Comparison of ENCODE assay signal across 24 cellular contexts in genomic region chr21:38475519-38475918, GRCh38. TPM values are rescaled to one million over a fixed set of nuclear protein-coding genes. Genes with fewer than 3 reads are reported as not detected.
DNase-seq lines count a peak whose midpoint lies in the region; ATAC-seq and TF ChIP-seq lines count a peak whose summit lies in the region.
"Had no signal": no experiment of that assay in that cellular context is flagged by ENCODE, and none has a peak within 500 bp of the region (broad histone marks: within the 10 kb centered on the region; RNA-seq: fewer than 3 reads in every experiment).

No MANE protein-coding gene starts in this region.

- no peaks in the 10 kb centered on the region for H3K36me3 Mint-ChIP-seq in MCF 10A (ENCODE audit: insufficient read depth, unreplicated experiment)
- H3K36me3 Mint-ChIP-seq: stimulated activated memory B cell treated with anti-CD40 and anti-IgM and Interleukin-4, amounts not matched to agents 10 μg/mL and 1 μg/mL and 100 μg/mL, for 72 hours had no signal

- H2BK120ac ChIP-seq in mesenchymal stem cell (ENCODE audit: low read depth, low read length) = no peak overlapping the region

- H3K9me3 ChIP-seq in breast epithelium (no peaks in the 10 kb centered on the region), ascending aorta (no peaks in the 10 kb centered on the region), mesenchymal stem cell (ENCODE audit: control insufficient read depth, low read length) (no peaks in the 10 kb centered on the region), suprapubic skin (no peaks in the 10 kb centered on the region)
- H3K9me3 ChIP-seq: adrenal gland had no signal

- H2BK5ac ChIP-seq in mesenchymal stem cell (ENCODE audit: low read depth, low read length, poor library complexity, severe bottlenecking) = no peak overlapping the region

- H2AFZ ChIP-seq in mesenchymal stem cell (ENCODE audit: low read depth, low read length) = no peak overlapping the region

- no peak overlapping the region for H3K9ac ChIP-seq in mesenchymal stem cell (ENCODE audit: low read length)

- intact Hi-C loops in breast epithelium (cut with DNase I; ENCODE audit: low total_unique reads) (no loop called here), MCF 10A (cut with micrococcal nuclease) (no loop called here), ascending aorta (cut with DNase I) (no loop called here)

- H3K18ac ChIP-seq in mesenchymal stem cell (ENCODE audit: low read depth in 1 of 2, low read length in 2 of 2) = peak overlapping the region in 1 of 2 experiments; percentile 75

- no peak overlapping the region for H3K4ac ChIP-seq in mesenchymal stem cell (ENCODE audit: low read depth in 1 of 2, low read length in 2 of 2)

- peaks cover 38% of the 10 kb centered on the region for H3K4me1 Mint-ChIP-seq in MCF 10A (ENCODE audit: insufficient read depth, unreplicated experiment)
- H3K4me1 Mint-ChIP-seq: central memory CD8-positive, alpha-beta T cell; stimulated activated memory B cell treated with anti-CD40 and anti-IgM and Interleukin-4, amounts not matched to agents 10 μg/mL and 1 μg/mL and 100 μg/mL, for 72 hours had no signal

- ATAC-seq in HG03469 (IDR thresholded peaks at IDR 0.05; ENCODE audit: unreplicated experiment) (no peak), HG02970 (IDR thresholded peaks at IDR 0.05; ENCODE audit: low FRiP score, unreplicated experiment) (no peak)
- ATAC-seq: naive thymus-derived CD8-positive, alpha-beta T cell; stimulated activated memory B cell treated with anti-CD40 and anti-IgM and Interleukin-4, amounts not matched to agents 10 μg/mL and 1 μg/mL and 100 μg/mL, for 72 hours had no signal

- no peak overlapping the region for H2BK12ac ChIP-seq in mesenchymal stem cell (ENCODE audit: low read length in 2 of 2)

- 87% methylated on average over 6 of the region's 6 CpGs for WGBS in mesenchymal stem cell
- WGBS in suprapubic skin = 52% methylated on average over 6 of the region's 6 CpGs

- H3K36me3 ChIP-seq in breast epithelium (no peaks in the 10 kb centered on the region), ascending aorta (peaks cover 0 to 3% of the 10 kb centered on the region in 2 donors), mesenchymal stem cell (ENCODE audit: control insufficient read depth in 1 of 2, insufficient read depth in 2 of 2, low read depth in 1 of 2, low read length in 2 of 2) (no peaks in the 10 kb centered on the region), suprapubic skin (no peaks in the 10 kb centered on the region)
- H3K36me3 ChIP-seq: adrenal gland had no signal

- no peak overlapping the region for H3K27ac Mint-ChIP-seq in MCF 10A (ENCODE audit: low read depth, unreplicated experiment)
- H3K27ac Mint-ChIP-seq: activated T-helper 2 cell treated with anti-CD3 and anti-CD28 coated beads, Interferon-gamma antibody, Interleukin-2, Interleukin-4, amounts not matched to agents 10 μg/mL and 5 μg/mL and 100 μg/mL, durations not matched to agents 14 hours and 24 hours and 36 hours; stimulated activated memory B cell treated with anti-CD40 and anti-IgM and Interleukin-4, amounts not matched to agents 10 μg/mL and 1 μg/mL and 100 μg/mL, for 72 hours had no signal

- no peaks in the 10 kb centered on the region for H3K27me3 Mint-ChIP-seq in MCF 10A (ENCODE audit: insufficient read depth, unreplicated experiment)

- TF ChIP-seq POLR2A in breast epithelium (IDR thresholded peaks at IDR 0.05) (no peak), suprapubic skin (IDR thresholded peaks at IDR 0.05) (no peak)

- H3K4me1 ChIP-seq in breast epithelium (no peaks in the 10 kb centered on the region), ascending aorta (peaks cover 3 to 30% of the 10 kb centered on the region in 2 donors), mesenchymal stem cell (ENCODE audit: control insufficient read depth, insufficient read depth, low read depth, low read length) (peaks cover 10% of the 10 kb centered on the region), suprapubic skin (peaks cover 12% of the 10 kb centered on the region)
- H3K4me1 ChIP-seq: adrenal gland had no signal

- no TSS peak for BruUV-seq in MCF 10A (replicated peaks; lab: Mats Ljungman, UMichigan)

- no peak for TF ChIP-seq CTCF in breast epithelium (IDR thresholded peaks at IDR 0.05)
- TF ChIP-seq CTCF in MCF 10A (IDR thresholded peaks at IDR 0.05; ENCODE audit: unreplicated experiment) = no peak
- no peak for TF ChIP-seq CTCF in ascending aorta (IDR thresholded peaks at IDR 0.05)
- TF ChIP-seq CTCF in suprapubic skin (IDR thresholded peaks at IDR 0.05) = no peak

- no peaks in the 10 kb centered on the region for H3K79me1 ChIP-seq in mesenchymal stem cell (replicated peaks; ENCODE audit: low read length, poor library complexity, severe bottlenecking)

- H3K14ac ChIP-seq in mesenchymal stem cell (ENCODE audit: low read length in 2 of 2) = peak overlapping the region in 1 of 2 experiments; percentile 23

- no peak overlapping the region for H3K23ac ChIP-seq in mesenchymal stem cell (ENCODE audit: low read length in 2 of 2)

- peak overlapping the region; percentile 20 for H2AK5ac ChIP-seq in mesenchymal stem cell (ENCODE audit: low read length, severe bottlenecking)

- H3K27ac ChIP-seq in breast epithelium = peak overlapping the region; percentile 30 to 66
- peak overlapping the region; percentile 12 to 70 for H3K27ac ChIP-seq in ascending aorta
- no peak overlapping the region for H3K27ac ChIP-seq in mesenchymal stem cell (ENCODE audit: low read length, poor library complexity, severe bottlenecking)
- peak overlapping the region; percentile 60 for H3K27ac ChIP-seq in suprapubic skin
- H3K27ac ChIP-seq: adrenal gland had no signal

- H3K9me3 Mint-ChIP-seq in MCF 10A (ENCODE audit: unreplicated experiment) = no peaks in the 10 kb centered on the region
- H3K9me3 Mint-ChIP-seq: activated T-helper 2 cell treated with anti-CD3 and anti-CD28 coated beads, Interferon-gamma antibody, Interleukin-2, Interleukin-4, amounts not matched to agents 10 μg/mL and 5 μg/mL and 100 μg/mL, durations not matched to agents 14 hours and 24 hours and 36 hours; central memory CD8-positive, alpha-beta T cell; stimulated activated memory B cell treated with anti-CD40 and anti-IgM and Interleukin-4, amounts not matched to agents 10 μg/mL and 1 μg/mL and 100 μg/mL, for 72 hours; type B pancreatic cell had no signal

- no peak overlapping the region for H4K91ac ChIP-seq in mesenchymal stem cell (ENCODE audit: low read length)

- H3K27me3 ChIP-seq in breast epithelium (peaks cover 0 to 8% of the 10 kb centered on the region in 2 donors), ascending aorta (no peaks in the 10 kb centered on the region), mesenchymal stem cell (ENCODE audit: control insufficient read depth in 1 of 2, insufficient read depth in 1 of 2, low read length in 2 of 2) (no peaks in the 10 kb centered on the region), suprapubic skin (peaks cover 18% of the 10 kb centered on the region)

- POLR2A ChIA-PET in MCF 10A (lab: Yijun Ruan, JAX) = interaction anchor here (0.7 kb wide), 1 partner anchor 323 kb away, joined by 3 read pairs; no protein-coding TSS in a partner anchor

- H3K4me3 ChIP-seq in breast epithelium = no peak overlapping the region
- no peak overlapping the region for H3K4me3 ChIP-seq in ascending aorta
- H3K4me3 ChIP-seq in mesenchymal stem cell (ENCODE audit: insufficient read depth in 1 of 2, low read depth in 1 of 2, low read length in 2 of 2) = no peak overlapping the region
- no peak overlapping the region for H3K4me3 ChIP-seq in suprapubic skin
- H3K4me3 ChIP-seq: adrenal gland had no signal

- H2BK15ac ChIP-seq in mesenchymal stem cell (ENCODE audit: low read depth, poor library complexity, severe bottlenecking) = no peak overlapping the region

- TF ChIP-seq EP300 in suprapubic skin (IDR thresholded peaks at IDR 0.05) = no peak

- CTCF ChIA-PET in MCF 10A (lab: Yijun Ruan, JAX) = interaction anchor here (0.8 kb wide), 1 partner anchor 334 kb away, joined by 3 read pairs; no protein-coding TSS in a partner anchor

- H4K8ac ChIP-seq in mesenchymal stem cell (ENCODE audit: low read length) = no peak overlapping the region

- H3K4me2 ChIP-seq in mesenchymal stem cell (ENCODE audit: low read length, poor library complexity, severe bottlenecking) = no peak overlapping the region

- no peak overlapping the region for H3K4me3 Mint-ChIP-seq in MCF 10A (ENCODE audit: unreplicated experiment)
- H3K4me3 Mint-ChIP-seq: central memory CD8-positive, alpha-beta T cell; stimulated activated memory B cell treated with anti-CD40 and anti-IgM and Interleukin-4, amounts not matched to agents 10 μg/mL and 1 μg/mL and 100 μg/mL, for 72 hours; type B pancreatic cell had no signal

- no peak for DNase-seq in breast epithelium (ENCODE audit: low spot score in 2 of 2)
- no peak for DNase-seq in MCF 10A (ENCODE audit: unreplicated experiment)
- DNase-seq in ascending aorta (ENCODE audit: low spot score in 2 of 2) = no peak
- DNase-seq in mesenchymal stem cell = no peak
- DNase-seq in suprapubic skin (ENCODE audit: low spot score in 2 of 2) = no peak
- DNase-seq in stimulated activated CD4-positive, alpha-beta T cell treated with anti-CD3 and anti-CD28 coated beads, Interleukin-15, amount 100 ng/mL, for 24 hours = no peak
- DNase-seq: 8988T; activated CD4-positive, CD25-positive, alpha-beta regulatory T cell treated with anti-CD3 and anti-CD28 coated beads, Interleukin-2, amount 50 U/mL, for 72 hours; adrenal gland; DMS153; effector CD8-positive, alpha-beta T cell; GOT3; naive thymus-derived CD8-positive, alpha-beta T cell; NCI-H146; NCI-H526 had no signal

RNA-seq across cellular contexts. Expression of gene ERG, which starts 22.8 kb away (rescaled TPM):
- total RNA-seq in breast epithelium (10 to 100 TPM; 12.2 to 21.0 (median 14.0) TPM), MCF 10A (2022) (not detected in 2 replicates), ascending aorta (28.5 TPM), suprapubic skin (10 to 100 TPM in 1 of 4 donors, 1 to 10 TPM in 3; 3.3 to 10.1 (median 6.3) TPM)
- 0.48 TPM for polyA plus RNA-seq in mesenchymal stem cell (2013, experiment 1 of 2)
- polyA plus RNA-seq in mesenchymal stem cell (2013, experiment 2 of 2) = 0.45 TPM
- total RNA-seq: activated CD8-positive, alpha-beta memory T cell treated with anti-CD3 and anti-CD28 coated beads for 36 hours; naive thymus-derived CD8-positive, alpha-beta T cell; SK-MEL-5 had no signal
- polyA plus RNA-seq: BJ; naive thymus-derived CD8-positive, alpha-beta T cell had no signal
